In the genomic region with DNA sequence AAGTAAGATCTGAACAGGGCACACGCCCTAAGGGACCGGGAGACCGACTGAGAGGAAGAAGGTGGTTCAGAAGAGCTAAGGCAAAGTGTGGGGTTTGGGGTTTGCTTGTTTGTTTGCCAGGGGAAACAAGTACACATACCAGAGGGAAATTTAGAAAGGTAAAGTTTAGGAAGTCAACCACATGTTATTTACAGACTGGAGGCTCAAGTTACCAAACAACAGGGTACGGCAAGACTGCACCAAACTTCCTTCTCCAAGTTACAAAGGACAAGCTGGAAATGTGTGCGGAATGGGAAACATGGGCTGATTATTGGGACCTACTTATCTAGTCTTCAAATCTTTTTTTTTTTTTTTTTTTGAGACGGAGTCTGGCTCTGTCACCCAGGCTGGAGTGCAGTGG, we compare ENCODE assay signal across 24 cellular contexts.
"Had no signal": no experiment of that assay in that cellular context is flagged by ENCODE, and none has a peak within 500 bp of the region (broad histone marks: within the 10 kb centered on the region; RNA-seq: fewer than 3 reads in every experiment).

No MANE protein-coding gene starts in this region.

- H3K4me3 Mint-ChIP-seq: mesothelial cell of epicardium; naive B cell; natural killer cell; stimulated activated naive B cell treated with anti-CD40 and anti-IgM and Interleukin-4, amounts not matched to agents 10 μg/mL and 1 μg/mL and 100 μg/mL, for 72 hours had no signal

- H3K36me3 ChIP-seq: ovary had no signal

- ATAC-seq: natural killer cell; right cardiac atrium; sciatic nerve; stimulated activated naive B cell treated with anti-CD40 and anti-IgM and Interleukin-4, amounts not matched to agents 10 μg/mL and 1 μg/mL and 100 μg/mL, for 72 hours; stimulated activated naive CD8-positive, alpha-beta T cell treated with anti-CD3 and anti-CD28 coated beads, Interleukin-15, Interleukin-2, amounts not matched to agents 100 U/mL and 50 U/mL, for 24 hours; upper lobe of right lung had no signal

- H3K27me3 Mint-ChIP-seq: naive B cell; progenitor cell of endocrine pancreas; stimulated activated naive B cell treated with anti-CD40 and anti-IgM and Interleukin-4, amounts not matched to agents 10 μg/mL and 1 μg/mL and 100 μg/mL, for 72 hours had no signal

- H3K27me3 ChIP-seq: ovary, stomach, testis, tibial artery, upper lobe of right lung had no signal

- H3K27ac Mint-ChIP-seq: mesothelial cell of epicardium; natural killer cell; progenitor cell of endocrine pancreas; stimulated activated naive B cell treated with anti-CD40 and anti-IgM and Interleukin-4, amounts not matched to agents 10 μg/mL and 1 μg/mL and 100 μg/mL, for 72 hours had no signal

- H3K4me1 Mint-ChIP-seq: mesothelial cell of epicardium had no signal

- H3K27ac ChIP-seq: left ventricle myocardium inferior, ovary, skin epidermis, stomach, testis, tibial artery, upper lobe of right lung had no signal

- H3K4me3 ChIP-seq: left ventricle myocardium inferior, lung, ovary, skin epidermis, stomach, testis, tibial artery, upper lobe of right lung had no signal

- H3K9me3 Mint-ChIP-seq: mesothelial cell of epicardium; naive B cell; natural killer cell; stimulated activated naive B cell treated with anti-CD40 and anti-IgM and Interleukin-4, amounts not matched to agents 10 μg/mL and 1 μg/mL and 100 μg/mL, for 72 hours had no signal

- H3K4me1 ChIP-seq: testis, tibial artery, upper lobe of right lung had no signal

- H3K9me3 ChIP-seq: left ventricle myocardium inferior, ovary, stomach, testis, tibial artery, upper lobe of right lung had no signal

- DNase-seq: islet precursor cell; left ventricle myocardium inferior; mesendoderm; naive B cell; natural killer cell; ovary; retina; right cardiac atrium; stimulated activated CD4-positive, alpha-beta T cell treated with anti-CD3 and anti-CD28 coated beads, Interleukin-12 subunit alpha, Interleukin-12 subunit beta, amount 100 ng/mL, for 4 hours; stimulated activated CD4-positive, alpha-beta T cell treated with anti-CD3 and anti-CD28 coated beads, Interleukin-15, amount 100 ng/mL, for 24 hours; stimulated activated CD4-positive, alpha-beta T cell treated with anti-CD3 and anti-CD28 coated beads, Interleukin-2, amount 100 ng/mL, for 24 hours; stimulated activated CD4-positive, alpha-beta T cell treated with anti-CD3 and anti-CD28 coated beads, Interleukin-4, amount 100 ng/mL, for 1 hour; stimulated activated naive B cell treated with anti-CD40 and anti-IgM and Interleukin-4, amounts not matched to agents 10 μg/mL and 1 μg/mL and 100 μg/mL, for 72 hours; stimulated activated naive CD8-positive, alpha-beta T cell treated with anti-CD3 and anti-CD28 coated beads, Interleukin-15, Interleukin-2, amounts not matched to agents 100 U/mL and 50 U/mL, for 24 hours; stomach; testis; tibial artery; trophoblast cell; upper lobe of right lung had no signal
